ENCODE assay signal across 32 cellular contexts in genomic region chr14:67806228-67806627, GRCh38. TPM values are rescaled to one million over a fixed set of nuclear protein-coding genes. Genes with fewer than 3 reads are reported as not detected.
DNase-seq lines count a peak whose midpoint lies in the region; ATAC-seq, FAIRE-seq and TF ChIP-seq lines count a peak whose summit lies in the region.
"Had no signal": no experiment of that assay in that cellular context is flagged by ENCODE, and none has a peak within 500 bp of the region (broad histone marks: within the 10 kb centered on the region; RNA-seq: fewer than 3 reads in every experiment).

No MANE protein-coding gene starts in this region.

- WGBS in GM23248 (ENCODE audit: low coverage in 1 of 2, low lambda C conversion rate in 2 of 2, missing lambda C conversion rate in 2 of 2), 2 experiments, result 25 to 30% methylated on average over 3 of the region's 3 CpGs
- WGBS in GM12878 (ENCODE audit: insufficient coverage, insufficient replicate concordance, low lambda C conversion rate, missing lambda C conversion rate), result 15% methylated on average over 3 of the region's 3 CpGs

- H3F3A ChIP-seq in GM23248 (ENCODE audit: insufficient read depth), result peaks cover 26% of the 10 kb centered on the region

- BruUV-seq in GM12878 (replicated peaks; lab: Mats Ljungman, UMichigan), result no TSS peak

- no peak for TF ChIP-seq EP300 in GM12878 (IDR thresholded peaks at IDR 0.05; ENCODE audit: borderline replicate concordance in 1 of 2, control insufficient read depth in 1 of 2, low read depth in 2 of 2, low read length in 2 of 2)

- no peak overlapping the region for H2AFZ ChIP-seq in GM23248
- no peak overlapping the region for H2AFZ ChIP-seq in GM12878 (ENCODE audit: control insufficient read depth, low read depth, low read length)

- no peaks in the 10 kb centered on the region for H3K9me3 ChIP-seq in GM23248 (ENCODE audit: low read depth)
- H3K9me3 ChIP-seq in GM12878 (replicated peaks; ENCODE audit: control insufficient read depth, insufficient read depth, low read length), result no peaks in the 10 kb centered on the region
- H3K9me3 ChIP-seq: left lung, spleen, tibial artery had no signal

- CTCF ChIA-PET in GM12878 (lab: Yijun Ruan, JAX), result interaction anchor here (0.6 to 1.1 kb wide), 3 partner anchors 10 to 1104 kb away, joined by 3 read pairs; no protein-coding TSS in a partner anchor

- intact Hi-C loops in GM12878 (cut with micrococcal nuclease; ENCODE audit: unreplicated experiment), result no loop called here

- no peak for ATAC-seq in GM12878
- ATAC-seq in stimulated activated memory B cell treated with anti-CD40 and anti-IgM and Interleukin-4, amounts not matched to agents 10 μg/mL and 1 μg/mL and 100 μg/mL, for 72 hours, result peak; percentile 72
- ATAC-seq in GM21381 (IDR thresholded peaks at IDR 0.05; ENCODE audit: unreplicated experiment), result no peak
- ATAC-seq in HG03378 (IDR thresholded peaks at IDR 0.05; ENCODE audit: unreplicated experiment), result no peak
- ATAC-seq: left lung, Panc1, right cardiac atrium, SK-N-SH treated with all-trans-retinoic acid at 6 μM for 48 hours had no signal

- H3K9me3 Mint-ChIP-seq in stimulated activated memory B cell treated with anti-CD40 and anti-IgM and Interleukin-4, amounts not matched to agents 10 μg/mL and 1 μg/mL and 100 μg/mL, for 72 hours, result no peaks in the 10 kb centered on the region
- H3K9me3 Mint-ChIP-seq: activated naive CD4-positive, alpha-beta T cell treated with anti-CD3 and anti-CD28 coated beads for 36 hours; CD4-positive, CD25-positive, alpha-beta regulatory T cell; H9; memory B cell; T-helper 1 cell treated with Interleukin-12 subunit alpha and Interleukin-12 subunit beta and Interleukin-4 antibody, amounts not matched to agents 30 μg/mL and 1 μg/mL, for 36 hours had no signal

- H4K20me1 ChIP-seq in GM23248 (ENCODE audit: insufficient read depth) (no peaks in the 10 kb centered on the region), GM12878 (ENCODE audit: control insufficient read depth, insufficient read depth) (no peaks in the 10 kb centered on the region)

- no peak overlapping the region for H3K4me3 ChIP-seq in GM23248
- no peak overlapping the region for H3K4me3 ChIP-seq in GM12878
- H3K4me3 ChIP-seq: left lung, spleen, tibial artery had no signal

- H3K27me3 Mint-ChIP-seq in stimulated activated memory B cell treated with anti-CD40 and anti-IgM and Interleukin-4, amounts not matched to agents 10 μg/mL and 1 μg/mL and 100 μg/mL, for 72 hours, result no peaks in the 10 kb centered on the region
- H3K27me3 Mint-ChIP-seq: CD4-positive, CD25-positive, alpha-beta regulatory T cell; memory B cell had no signal

- no peak for FAIRE-seq in GM12878 (lab: Jason Lieb, UNC)
- FAIRE-seq: GM12891, islet of Langerhans, TTC549 had no signal

- H3K4me2 ChIP-seq in GM23248 (ENCODE audit: unreplicated experiment) (no peak overlapping the region), GM12878 (ENCODE audit: control insufficient read depth, insufficient read depth) (no peak overlapping the region)

- no peak for TF ChIP-seq RAD21 in GM12878 (IDR thresholded peaks at IDR 0.05; ENCODE audit: insufficient read depth, low read depth, low read length)

- no peak for TF ChIP-seq CTCF in GM12878 (IDR thresholded peaks at IDR 0.05 in 2 of 3, conservative IDR thresholded peaks at IDR 0.05 in 1 of 3; ENCODE audit: control insufficient read depth in 2 of 3, extremely low read depth in 1 of 3, insufficient read depth in 1 of 3, low read depth in 3 of 3, low read length in 3 of 3)

- no peak overlapping the region for H3K27ac Mint-ChIP-seq in stimulated activated memory B cell treated with anti-CD40 and anti-IgM and Interleukin-4, amounts not matched to agents 10 μg/mL and 1 μg/mL and 100 μg/mL, for 72 hours
- H3K27ac Mint-ChIP-seq: activated naive CD4-positive, alpha-beta T cell treated with anti-CD3 and anti-CD28 coated beads for 36 hours; memory B cell; T-helper 1 cell treated with Interleukin-12 subunit alpha and Interleukin-12 subunit beta and Interleukin-4 antibody, amounts not matched to agents 30 μg/mL and 1 μg/mL, for 36 hours had no signal

- H3K36me3 ChIP-seq in GM23248 (ENCODE audit: low read depth), result peaks cover 56% of the 10 kb centered on the region
- H3K36me3 ChIP-seq in GM12878 (ENCODE audit: control insufficient read depth in 2 of 2, insufficient read depth in 2 of 2, low read length in 1 of 2), result peaks cover 20 to 34% of the 10 kb centered on the region in 2 experiments

- H3K79me2 ChIP-seq in GM23248 (ENCODE audit: insufficient read depth), result no peaks in the 10 kb centered on the region
- no peaks in the 10 kb centered on the region for H3K79me2 ChIP-seq in GM12878 (ENCODE audit: control insufficient read depth, insufficient read depth, low read length)

- in situ Hi-C loops in GM23248 (cut with MboI) (no loop called here), GM12878 (cut with MboI) (no loop called here)

- DNase-seq in AG20443 (ENCODE audit: low spot score) (peak; percentile 42), GM23248 (peak; percentile 85), GM12878 (ENCODE audit: low read depth, low spot score) (no peak), NCI-H1105 (lab: John Stamatoyannopoulos, UW) (no peak)
- DNase-seq: activated CD4-positive, alpha-beta T cell treated with anti-CD3 and anti-CD28 coated beads, Interleukin-2, amount 50 U/mL, for 4 hours; activated naive CD4-positive, alpha-beta T cell treated with anti-CD3 and anti-CD28 coated beads for 36 hours; amniotic stem cell; CD4-positive, CD25-positive, alpha-beta regulatory T cell; DND-41; H9; left lung; NCI-H1436; NCI-H2081; NCI-H345; NCI-H69; posterior cingulate gyrus; right cardiac atrium; Right ventricle myocardium superior; spleen; stimulated activated CD8-positive, alpha-beta memory T cell treated with anti-CD3 and anti-CD28 coated beads, Interleukin-4, amount 100 ng/mL, for 48 hours; tibial artery had no signal

- H3K4me3 Mint-ChIP-seq in stimulated activated memory B cell treated with anti-CD40 and anti-IgM and Interleukin-4, amounts not matched to agents 10 μg/mL and 1 μg/mL and 100 μg/mL, for 72 hours, result no peak overlapping the region
- H3K4me3 Mint-ChIP-seq: activated naive CD4-positive, alpha-beta T cell treated with anti-CD3 and anti-CD28 coated beads for 36 hours; H9; memory B cell; T-helper 1 cell treated with Interleukin-12 subunit alpha and Interleukin-12 subunit beta and Interleukin-4 antibody, amounts not matched to agents 30 μg/mL and 1 μg/mL, for 36 hours had no signal

- H3K9ac ChIP-seq in GM23248, result no peak overlapping the region
- no peak overlapping the region for H3K9ac ChIP-seq in GM12878 (ENCODE audit: control insufficient read depth, insufficient read depth, low read length)

- peaks cover 7% of the 10 kb centered on the region for H3K4me1 Mint-ChIP-seq in stimulated activated memory B cell treated with anti-CD40 and anti-IgM and Interleukin-4, amounts not matched to agents 10 μg/mL and 1 μg/mL and 100 μg/mL, for 72 hours
- H3K4me1 Mint-ChIP-seq: H9, memory B cell had no signal

- peak overlapping the region; percentile 38; the same call in 1 of the 2 replicates for H3K27ac ChIP-seq in GM23248
- no peak overlapping the region for H3K27ac ChIP-seq in GM12878 (ENCODE audit: control insufficient read depth, insufficient read depth)
- H3K27ac ChIP-seq: HL-60, left lung, spleen, tibial artery had no signal

- TF ChIP-seq POLR2A in GM12878 (IDR thresholded peaks at IDR 0.05; ENCODE audit: low read depth, low read length), result no peak

- peaks cover 11% of the 10 kb centered on the region for H3K4me1 ChIP-seq in GM23248 (ENCODE audit: insufficient read depth)
- H3K4me1 ChIP-seq in GM12878 (ENCODE audit: control insufficient read depth, insufficient read depth, low read length), result no peaks in the 10 kb centered on the region
- H3K4me1 ChIP-seq: left lung, spleen, tibial artery had no signal

- peaks cover 77% of the 10 kb centered on the region for H3K36me3 Mint-ChIP-seq in stimulated activated memory B cell treated with anti-CD40 and anti-IgM and Interleukin-4, amounts not matched to agents 10 μg/mL and 1 μg/mL and 100 μg/mL, for 72 hours

- RAD21 ChIA-PET in GM12878 (lab: Charles Lee; ENCODE audit: unreplicated experiment), result no interaction called here

- H3K27me3 ChIP-seq in GM23248 (replicated peaks; ENCODE audit: insufficient read depth) (no peaks in the 10 kb centered on the region), GM12878 (replicated peaks in 1 of 2; ENCODE audit: control insufficient read depth in 2 of 2, insufficient read depth in 2 of 2, low read length in 1 of 2) (no peaks in the 10 kb centered on the region)
- H3K27me3 ChIP-seq: left lung, spleen, tibial artery had no signal

- POLR2A ChIA-PET in GM12878 (lab: Charles Lee), result interaction anchor here (0.5 kb wide), 1 partner anchor 32 kb away, joined by 4 read pairs; no protein-coding TSS in a partner anchor

- SMC1A ChIA-PET in GM12878 (lab: Charles Lee; ENCODE audit: uncharacterized antibody, unreplicated experiment), result interaction anchor here (0.6 to 1.0 kb wide), 2 partner anchors 10 kb away, joined by 3 read pairs; partner anchors contain the start of gene ZFYVE26

- H3K9me2 ChIP-seq in GM23248 (ENCODE audit: insufficient read depth), result no peaks in the 10 kb centered on the region

RNA-seq across cellular contexts. Expression of gene ZFYVE26, which starts 10.2 kb away (rescaled TPM):
- 10.8 and 11.6 TPM in 2 replicates for total RNA-seq in GM23248 (2014; rRNA removed; shearing (Covaris generic))
- polyA plus RNA-seq in GM23248 (2016; fragmentation: Nextera tagmentation; extraction: Ambion mirVana) (2.7 and 3.9 TPM in 2 replicates), GM12878 (2011; rRNA removed) (19.0 and 25.4 TPM in 2 replicates), GM12878 (2014; fragmentation: Illumina TruSeq; extraction: Trizol) (11.6 and 15.1 TPM in 2 replicates), GM12878 (2014; fragmentation: Nextera tagmentation; extraction: Ambion mirVana) (1 to 10 TPM in 1 of 2 experiments, under 1 TPM in 1; 1.00 to 1.2 TPM), GM12878 (2014; rRNA removed) (11.4 and 11.7 TPM in 2 replicates), GM12878 (2016; fragmentation: Nextera tagmentation; extraction: Ambion mirVana) (1 to 10 TPM; 7.8 to 8.2 TPM)
- 114 and 119 TPM in 2 replicates for total RNA-seq in GM12878 (2013; cell fraction: nucleolus; rRNA removed)
- total RNA-seq in GM12878 (2014; rRNA removed) (12.5 and 16.4 TPM in 2 replicates), GM12878 (2014; rRNA removed; fragmentation: Illumina TruSeq; extraction: Trizol) (12.4 and 12.6 TPM in 2 replicates), GM12878 (2021) (22.1 and 25.6 TPM in 2 replicates)
- 26.7 TPM for polyA plus RNA-seq in GM12878 (2011; ENCODE audit: low read depth)
- 16.3 and 16.7 TPM in 2 replicates for polyA plus RNA-seq in GM12878 (2011; cell fraction: cytosol; rRNA removed)
- 47.5 and 48.7 TPM in 2 replicates for polyA plus RNA-seq in GM12878 (2011; cell fraction: nucleus; rRNA removed)
- 7.2 and 7.5 TPM in 2 replicates for polyA plus RNA-seq in GM12878 (2012)
- 55.7 and 60.6 TPM in 2 replicates for polyA minus RNA-seq in GM12878 (2011; rRNA and poly(A)+ RNA removed)
- polyA minus RNA-seq in GM12878 (2011; cell fraction: cytosol; rRNA and poly(A)+ RNA removed), result 11.6 and 13.6 TPM in 2 replicates
- 55.5 and 76.6 TPM in 2 replicates for polyA minus RNA-seq in GM12878 (2011; cell fraction: nucleus; rRNA and poly(A)+ RNA removed)

RNA-seq across cellular contexts. Expression of gene RAD51B, which starts 13.4 kb away (rescaled TPM):
- total RNA-seq in GM23248 (2014; rRNA removed; shearing (Covaris generic)), result 4.0 and 7.7 TPM in 2 replicates
- polyA plus RNA-seq in GM23248 (2016; fragmentation: Nextera tagmentation; extraction: Ambion mirVana) (8.8 and 9.3 TPM in 2 replicates), GM12878 (2011; rRNA removed) (26.8 and 37.6 TPM in 2 replicates), GM12878 (2014; fragmentation: Illumina TruSeq; extraction: Trizol) (13.7 and 18.8 TPM in 2 replicates), GM12878 (2014; fragmentation: Nextera tagmentation; extraction: Ambion mirVana) (10 to 100 TPM; 16.3 to 19.3 TPM), GM12878 (2014; rRNA removed) (9.4 and 9.8 TPM in 2 replicates), GM12878 (2016; fragmentation: Nextera tagmentation; extraction: Ambion mirVana) (10 to 100 TPM; 26.0 to 26.7 TPM)
- total RNA-seq in GM12878 (2013; cell fraction: nucleolus; rRNA removed), result 510 and 519 TPM in 2 replicates
- total RNA-seq in GM12878 (2014; rRNA removed) (18.2 and 27.0 TPM in 2 replicates), GM12878 (2014; rRNA removed; fragmentation: Illumina TruSeq; extraction: Trizol) (23.3 and 23.4 TPM in 2 replicates), GM12878 (2021) (17.3 and 25.2 TPM in 2 replicates)
- polyA plus RNA-seq in GM12878 (2011; ENCODE audit: low read depth), result 15.2 TPM
- 11.8 and 20.1 TPM in 2 replicates for polyA plus RNA-seq in GM12878 (2011; cell fraction: cytosol; rRNA removed)
- polyA plus RNA-seq in GM12878 (2011; cell fraction: nucleus; rRNA removed), result 18.6 and 26.0 TPM in 2 replicates
- polyA plus RNA-seq in GM12878 (2012), result 12.2 and 12.4 TPM in 2 replicates
- polyA minus RNA-seq in GM12878 (2011; rRNA and poly(A)+ RNA removed), result 78.6 and 83.3 TPM in 2 replicates
- 7.1 and 7.7 TPM in 2 replicates for polyA minus RNA-seq in GM12878 (2011; cell fraction: cytosol; rRNA and poly(A)+ RNA removed)
- polyA minus RNA-seq in GM12878 (2011; cell fraction: nucleus; rRNA and poly(A)+ RNA removed), result 117 and 123 TPM in 2 replicates

Comparison
In these comparisons a context has a peak if more than half of its experiments do, and no peak if none do; other contexts are left out.
1. DNase-seq: peak in AG20443 (single experiment) and GM23248 (single experiment); none in GM12878 (single experiment) and NCI-H1105 (single experiment).